Comparison of ENCODE assay signal across 25 cellular contexts in genomic region chr1:71228236-71228635, GRCh38.
"Had no signal": no experiment of that assay in that cellular context is flagged by ENCODE, and none has a peak within 500 bp of the region (broad histone marks: within the 10 kb centered on the region; RNA-seq: fewer than 3 reads in every experiment).

No MANE protein-coding gene starts in this region.

- H3K36me3 ChIP-seq: ascending aorta, heart right ventricle, left lung, neutrophil, ovary, right lobe of liver, upper lobe of left lung, vagina had no signal

- DNase-seq: activated B cell treated with CpG ODN at 0.5 μM for 24 hours; activated CD8-positive, alpha-beta memory T cell treated with anti-CD3 and anti-CD28 coated beads, Interleukin-2, amount 10 ng/mL, durations not matched to agents 7 days and 5 days; activated CD8-positive, alpha-beta T cell treated with anti-CD3 and anti-CD28 coated beads, Interleukin-2, amount 10 ng/mL, durations not matched to agents 7 days and 5 days; activated effector memory CD4-positive, alpha-beta T cell treated with anti-CD3 and anti-CD28 coated beads, Interleukin-2, amount 50 U/mL, for 16 hours; activated naive CD4-positive, alpha-beta T cell treated with anti-CD3 and anti-CD28 coated beads for 36 hours; activated naive CD8-positive, alpha-beta T cell treated with anti-CD3 and anti-CD28 coated beads for 36 hours; cortex of kidney; effector memory CD8-positive, alpha-beta T cell; erythroblast; foreskin melanocyte; heart right ventricle; mucosa of descending colon; ovary; right lobe of liver; stimulated activated CD4-positive, alpha-beta T cell treated with anti-CD3 and anti-CD28 coated beads, Interleukin-12 subunit alpha, Interleukin-12 subunit beta, amount 100 ng/mL, for 4 hours; stimulated activated CD4-positive, alpha-beta T cell treated with anti-CD3 and anti-CD28 coated beads, Interleukin-4, amount 100 ng/mL, for 1 hour; stimulated activated naive CD8-positive, alpha-beta T cell treated with anti-CD3 and anti-CD28 coated beads, Interleukin-15, Interleukin-2, amounts not matched to agents 100 U/mL and 50 U/mL, for 24 hours; T-helper 2 cell; upper lobe of left lung had no signal

- H3K4me3 ChIP-seq: ascending aorta, heart right ventricle, left lung, lung, mucosa of descending colon, ovary, right lobe of liver, skin epidermis, upper lobe of left lung, vagina had no signal

- H3K9me3 ChIP-seq: ascending aorta, heart right ventricle, left lung, mucosa of descending colon, neutrophil, ovary, right lobe of liver, upper lobe of left lung, vagina had no signal

- H3K27ac ChIP-seq: ascending aorta, heart right ventricle, left lung, neutrophil, ovary, right lobe of liver, skin epidermis, upper lobe of left lung, vagina had no signal

- H3K4me1 ChIP-seq: ascending aorta, left lung, right lobe of liver, upper lobe of left lung had no signal

- H3K27me3 ChIP-seq: ascending aorta, left lung, neutrophil, ovary, right lobe of liver, upper lobe of left lung, vagina had no signal
